18 cellular contexts compared by ENCODE assay signal in genomic region chr5:179137643-179138567, GRCh38.
A peak's percentile ranks its signal among the peaks of the same experiment; 100 is the strongest.
DNase-seq lines count a peak whose midpoint lies in the region; TF ChIP-seq lines count a peak whose summit lies in the region.
"Had no signal": no experiment of that assay in that cellular context is flagged by ENCODE, and none has a peak within 500 bp of the region (broad histone marks: within the 10 kb centered on the region; RNA-seq: fewer than 3 reads in every experiment).

No MANE protein-coding gene starts in this region.

- H3K4me1 ChIP-seq in BLaER1: peaks cover 45% of the 10 kb centered on the region

- no peak for TF ChIP-seq CTCF in chondrocyte (IDR thresholded peaks at IDR 0.05)
- no peak for TF ChIP-seq CTCF in brain microvascular endothelial cell (IDR thresholded peaks at IDR 0.05; ENCODE audit: low read depth, low read length, missing control alignments)

- H3K27me3 ChIP-seq in BLaER1: no peaks in the 10 kb centered on the region
- no peaks in the 10 kb centered on the region for H3K27me3 ChIP-seq in H7 (ENCODE audit: control insufficient read depth, insufficient read depth, low read length)
- H3K27me3 ChIP-seq in brain microvascular endothelial cell (replicated peaks): no peaks in the 10 kb centered on the region

- in situ Hi-C loops in brain microvascular endothelial cell (cut with HindIII; ENCODE audit: low pct_ligation_motif_present, low sequenced_read_pairs): no loop called here

- no peaks in the 10 kb centered on the region for H3K9me3 ChIP-seq in BLaER1

- H3K36me3 ChIP-seq in BLaER1: no peaks in the 10 kb centered on the region
- no peaks in the 10 kb centered on the region for H3K36me3 ChIP-seq in H7 (replicated peaks; ENCODE audit: control insufficient read depth, insufficient read depth, low read length)
- H3K36me3 ChIP-seq in brain microvascular endothelial cell (replicated peaks): no peaks in the 10 kb centered on the region

- no peak overlapping the region for H3K4me3 Mint-ChIP-seq in chondrocyte (ENCODE audit: unreplicated experiment)
- H3K4me3 Mint-ChIP-seq: CD4-positive, alpha-beta T cell had no signal

- H3K9me3 Mint-ChIP-seq in chondrocyte (ENCODE audit: low read depth): peaks cover 4% of the 10 kb centered on the region
- H3K9me3 Mint-ChIP-seq: CD4-positive, alpha-beta T cell had no signal

- H3K27me3 Mint-ChIP-seq in chondrocyte (ENCODE audit: low read depth): no peaks in the 10 kb centered on the region
- H3K27me3 Mint-ChIP-seq: CD4-positive, alpha-beta T cell had no signal

- no peak overlapping the region for H3K4me3 ChIP-seq in BLaER1
- H3K4me3 ChIP-seq in H7 (ENCODE audit: insufficient read depth, low read depth, low read length): no peak overlapping the region
- H3K4me3 ChIP-seq in brain microvascular endothelial cell (ENCODE audit: low read depth, low read length): no peak overlapping the region
- H3K4me3 ChIP-seq: SK-N-MC had no signal

- intact Hi-C loops in posterior vena cava (cut with DNase I): loop anchor here in 1 of 2 donors (5.0 kb wide), 1 partner anchor 1996 kb away; no protein-coding TSS in a partner anchor

- H3K36me3 Mint-ChIP-seq in chondrocyte (ENCODE audit: low read depth): peaks cover 4% of the 10 kb centered on the region

- peak overlapping the region; percentile 71 for H3K4me2 ChIP-seq in BLaER1

- H3K27ac ChIP-seq in BLaER1: peak overlapping the region; percentile 43; the same call in 1 of the 2 replicates
- no peak overlapping the region for H3K27ac ChIP-seq in brain microvascular endothelial cell
- H3K27ac ChIP-seq: SK-N-MC had no signal

- DNase-seq in H7: peak; percentile 64
- DNase-seq in chondrocyte (ENCODE audit: low spot score): peak; percentile 91
- DNase-seq in posterior vena cava (ENCODE audit: low spot score): peak; percentile 80
- DNase-seq in brain microvascular endothelial cell: no peak
- DNase-seq in cerebellum (ENCODE audit: low spot score): no peak
- no peak for DNase-seq in NCI-H146 (lab: John Stamatoyannopoulos, UW)
- DNase-seq: ACHN; AML-193; CD4-positive, alpha-beta T cell; DMS53; HCEC 1CT; IMR-90; Karpas-422; NCI-H1105 treated with DMSO at 0.1 percent for 48 hours; NCI-H2029; NCI-H510A treated with DMSO at 0.1 percent for 48 hours had no signal

- no peaks in the 10 kb centered on the region for H4K20me1 ChIP-seq in BLaER1

- H3K27ac Mint-ChIP-seq in chondrocyte (ENCODE audit: unreplicated experiment): no peak overlapping the region
- H3K27ac Mint-ChIP-seq: CD4-positive, alpha-beta T cell had no signal

- 0 out of 2 replicates have a peak overlapping the region, but pooled peaks have one; percentile 46 for H3K9ac ChIP-seq in BLaER1

- H3K4me1 Mint-ChIP-seq in chondrocyte (ENCODE audit: low read depth): peaks cover 6% of the 10 kb centered on the region

Comparison
In these comparisons a context has a peak if more than half of its experiments do, and no peak if none do; other contexts are left out.
1. DNase-seq: peak in H7 (single experiment), chondrocyte (single experiment) and posterior vena cava (single experiment); none in brain microvascular endothelial cell (single experiment), cerebellum (single experiment) and NCI-H146 (single experiment).